ENCODE assay signal across 8 cellular contexts in the genomic region with DNA sequence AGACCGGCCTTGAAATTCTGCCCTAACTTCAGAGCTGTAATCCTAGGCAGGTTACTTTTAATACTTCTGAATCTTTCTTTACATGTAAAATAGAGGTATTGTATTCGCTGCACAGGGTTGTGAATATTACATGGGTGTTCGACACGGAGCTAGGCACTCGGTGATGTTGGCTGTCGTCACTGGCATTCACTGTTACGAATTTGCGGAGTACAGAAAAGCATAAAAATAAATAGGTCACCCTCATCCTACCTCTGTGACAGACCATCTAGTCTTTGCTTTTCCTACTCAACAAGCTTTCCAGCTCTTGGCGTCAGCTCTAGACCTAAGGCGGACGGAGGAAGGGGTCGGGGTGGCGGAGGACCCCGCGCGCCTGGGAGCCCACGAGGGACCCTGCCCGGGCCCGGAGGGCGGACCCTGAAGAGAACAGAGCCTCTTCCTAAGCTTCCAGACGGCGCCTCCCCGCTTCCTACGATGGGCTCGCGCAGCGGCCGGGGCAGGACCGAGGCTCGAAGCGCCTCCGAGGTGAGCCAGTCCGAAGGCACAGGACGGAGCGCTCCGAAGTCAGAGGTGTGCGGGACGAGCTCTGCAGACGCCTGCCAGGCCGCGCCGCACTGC. TPM values are rescaled to one million over a fixed set of nuclear protein-coding genes. Genes with fewer than 3 reads are reported as not detected.
DNase-seq lines count a peak whose midpoint lies in the region; ATAC-seq, FAIRE-seq and TF ChIP-seq lines count a peak whose summit lies in the region.

No MANE protein-coding gene starts in this region.

- peaks cover 21% of the 10 kb centered on the region for H3K36me3 Mint-ChIP-seq in activated B cell treated with CpG ODN at 0.5 μM for 24 hours (ENCODE audit: low read depth)

- H3K27ac ChIP-seq in A549 (peak overlapping the region; percentile 95 to 98), gastrocnemius medialis (peak overlapping the region; percentile 82 to 98 (median 94))

- in situ Hi-C loops in HAP-1 (cut with MboI; ENCODE audit: low sequenced_read_pairs): no loop called here
- in situ Hi-C loops in gastrocnemius medialis (cut with MboI; ENCODE audit: low sequenced_read_pairs in 4 of 4): loop anchor here in 3 of 4 donors (10.0 to 25.0 kb wide), 3 partner anchors 170 to 270 kb away; no protein-coding TSS in a partner anchor

- POLR2A ChIA-PET in A549 (lab: Yijun Ruan, JAX) (interaction anchor here (0.9 to 1.3 kb wide), 5 partner anchors 12 to 260 kb away, joined by 3 to 4 read pairs (median 4); a partner anchor contains a TSS), activated B cell treated with CpG ODN at 0.5 μM for 24 hours (lab: Charles Lee) (interaction anchor here (0.7 to 4.2 kb wide), 10 partner anchors 18 to 170 kb away, joined by 3 to 68 read pairs (median 4); a partner anchor contains a TSS)

- H3K4me1 ChIP-seq in A549 (peaks cover 50% of the 10 kb centered on the region), HAP-1 (peaks cover 10% of the 10 kb centered on the region), gastrocnemius medialis (peaks cover 26 to 31% of the 10 kb centered on the region in 2 donors)

- TF ChIP-seq EP300 in A549 (IDR thresholded peaks at IDR 0.05): no peak

- H3K27me3 Mint-ChIP-seq in activated B cell treated with CpG ODN at 0.5 μM for 24 hours: no peaks in the 10 kb centered on the region

- H3K27ac Mint-ChIP-seq in activated B cell treated with CpG ODN at 0.5 μM for 24 hours: no peak overlapping the region

- CTCF ChIA-PET in A549 (lab: Yijun Ruan, JAX): interaction anchor here (0.8 to 2.3 kb wide), 4 partner anchors 8 to 49 kb away, joined by 3 to 6 read pairs (median 4); no protein-coding TSS in a partner anchor
- CTCF ChIA-PET in activated B cell treated with CpG ODN at 0.5 μM for 24 hours (lab: Charles Lee): interaction anchor here (0.8 to 2.1 kb wide), 4 partner anchors 18 to 290 kb away, joined by 3 to 9 read pairs (median 6); a partner anchor contains a TSS

- FAIRE-seq in A549 (lab: Jason Lieb, UNC): no peak

- no peak for TF ChIP-seq CTCF in A549 (IDR thresholded peaks at IDR 0.05)
- TF ChIP-seq CTCF in activated B cell treated with CpG ODN at 0.5 μM for 24 hours (IDR thresholded peaks at IDR 0.05): no peak
- no peak for TF ChIP-seq CTCF in gastrocnemius medialis (IDR thresholded peaks at IDR 0.05 in 4 of 5, conservative IDR thresholded peaks at IDR 0.05 in 1 of 5)

- H3K9me3 ChIP-seq in A549: no peaks in the 10 kb centered on the region
- H3K9me3 ChIP-seq in HAP-1: no peaks in the 10 kb centered on the region; the same call in 1 of the 2 replicates
- no peaks in the 10 kb centered on the region for H3K9me3 ChIP-seq in gastrocnemius medialis

- WGBS in A549 (ENCODE audit: missing lambda C conversion rate): 43% methylated on average over 20 of the region's 42 CpGs

- H3K27me3 ChIP-seq in HAP-1 (ENCODE audit: low read depth): no peaks in the 10 kb centered on the region
- H3K27me3 ChIP-seq in gastrocnemius medialis: no peaks in the 10 kb centered on the region

- H3K4me3 ChIP-seq in A549: peak overlapping the region; percentile 81
- H3K4me3 ChIP-seq in HAP-1: peak overlapping the region; percentile 91
- peak overlapping the region; percentile 70 to 98 (median 86) for H3K4me3 ChIP-seq in gastrocnemius medialis

- H3K4me2 ChIP-seq in A549: peak overlapping the region; percentile 92

- no peak for TF ChIP-seq RAD21 in A549 (conservative IDR thresholded peaks at IDR 0.05 in 1 of 2, IDR thresholded peaks at IDR 0.05 in 1 of 2)

- peak; percentile 33 to 39 for ATAC-seq in A549
- no peak for ATAC-seq in activated B cell treated with CpG ODN at 0.5 μM for 24 hours (ENCODE audit: low read depth)
- ATAC-seq in Right ventricle myocardium superior (ENCODE audit: poor library complexity): peak; percentile 38
- ATAC-seq in gastrocnemius medialis: peak; percentile 27 to 37
- ATAC-seq in HG03139 (IDR thresholded peaks at IDR 0.05; ENCODE audit: unreplicated experiment): no peak

- H3K9me3 Mint-ChIP-seq in activated B cell treated with CpG ODN at 0.5 μM for 24 hours: no peaks in the 10 kb centered on the region

- intact Hi-C loops in activated B cell treated with CpG ODN at 0.5 μM for 24 hours (cut with micrococcal nuclease): loop anchor here (5.0 to 10.0 kb wide), 3 partner anchors 85 to 693 kb away; a partner anchor contains a TSS
- intact Hi-C loops in Right ventricle myocardium superior (cut with DNase I): loop anchor here (5.0 kb wide), 1 partner anchor 175 kb away; no protein-coding TSS in a partner anchor
- intact Hi-C loops in gastrocnemius medialis (cut with DNase I; ENCODE audit: low total_unique reads): no loop called here

- peak overlapping the region; percentile 74 for H3K4me3 Mint-ChIP-seq in activated B cell treated with CpG ODN at 0.5 μM for 24 hours

- DNase-seq in A549 (ENCODE audit: low read depth in 1 of 2, low spot score in 1 of 2) (no peak), HAP-1 (ENCODE audit: low spot score in 2 of 2) (no peak), activated B cell treated with CpG ODN at 0.5 μM for 24 hours (no peak), Right ventricle myocardium superior (no peak), gastrocnemius medialis (peak in 1 of 2 donors; percentile 28), kidney tubule cell (ENCODE audit: low spot score) (no peak), middle frontal gyrus (ENCODE audit: extremely low spot score, low spot score) (no peak)

- TF ChIP-seq POLR2A in A549 (IDR thresholded peaks at IDR 0.05; ENCODE audit: low read length) (no peak), gastrocnemius medialis (IDR thresholded peaks at IDR 0.05) (no peak)

- H3K36me3 ChIP-seq in HAP-1 (replicated peaks): peaks cover 30% of the 10 kb centered on the region
- peaks cover 0 to 20% of the 10 kb centered on the region in 2 donors for H3K36me3 ChIP-seq in gastrocnemius medialis

- H3K4me1 Mint-ChIP-seq in activated B cell treated with CpG ODN at 0.5 μM for 24 hours: peaks cover 41% of the 10 kb centered on the region

TF ChIP-seq in A549, 52 proteins besides CTCF, POLR2A, EP300 and RAD21:
- TF ChIP-seq HOXB13 (CRISPR knock-in tag; IDR thresholded peaks at IDR 0.05; ENCODE audit: low read depth) (no peak), RARB (CRISPR knock-in tag; IDR thresholded peaks at IDR 0.05) (0 out of 2 replicates have a peak, but pooled peaks have one; percentile 36), TFCP2L1 (CRISPR knock-in tag; IDR thresholded peaks at IDR 0.05) (0 out of 2 replicates have a peak, but pooled peaks have one; percentile 59)

RNA-seq across cellular contexts. Expression of a gene that starts 0.9 kb away (rescaled TPM):
- polyA plus RNA-seq in A549 (2011; rRNA removed): 53.2 and 54.4 TPM in 2 replicates
- 57.9 and 61.6 TPM in 2 replicates for polyA plus RNA-seq in A549 (2012; cell fraction: cytosol; rRNA removed)
- polyA plus RNA-seq in A549 (2012; cell fraction: nucleus; rRNA removed): 434 and 484 TPM in 2 replicates
- polyA plus RNA-seq in A549 (2017; fragmentation: RNase III; extraction: RNeasy Plus Mini Kit Qiagen cat#74134 plus additional on column Dnase treatment): 73.2 to 80.6 TPM (median 79.6 TPM) in 3 replicates
- 51.0 and 58.2 TPM in 2 replicates for polyA minus RNA-seq in A549 (2011; rRNA and poly(A)+ RNA removed)
- 84.7 and 102 TPM in 2 replicates for total RNA-seq in activated B cell treated with CpG ODN at 0.5 μM for 24 hours
- 108 TPM for total RNA-seq in Right ventricle myocardium superior
- 100 to 1,000 TPM in 2 of 4 donors, 10 to 100 TPM in 2; 67.7 to 117 (median 100.0) TPM for total RNA-seq in gastrocnemius medialis

RNA-seq across cellular contexts. Expression of a gene that starts 17.0 kb away (rescaled TPM):
- polyA plus RNA-seq in A549 (2011; rRNA removed) (54.9 and 57.4 TPM in 2 replicates), A549 (2017; fragmentation: RNase III; extraction: RNeasy Plus Mini Kit Qiagen cat#74134 plus additional on column Dnase treatment) (50.4 to 56.7 TPM (median 53.6 TPM) in 3 replicates)
- polyA plus RNA-seq in A549 (2012; cell fraction: cytosol; rRNA removed): 56.7 and 61.7 TPM in 2 replicates
- 130 and 154 TPM in 2 replicates for polyA plus RNA-seq in A549 (2012; cell fraction: nucleus; rRNA removed)
- polyA minus RNA-seq in A549 (2011; rRNA and poly(A)+ RNA removed): 43.6 and 69.7 TPM in 2 replicates
- total RNA-seq in activated B cell treated with CpG ODN at 0.5 μM for 24 hours (216 and 243 TPM in 2 replicates), Right ventricle myocardium superior (64.9 TPM), gastrocnemius medialis (10 to 100 TPM; 26.0 to 77.0 (median 55.0) TPM)

RNA-seq across cellular contexts. Expression of a gene that starts 53.2 kb away (rescaled TPM):
- polyA plus RNA-seq in A549 (2011; rRNA removed): 2,291 and 2,911 TPM in 2 replicates
- 5,546 and 6,996 TPM in 2 replicates for polyA plus RNA-seq in A549 (2012; cell fraction: cytosol; rRNA removed)
- 3,523 and 4,870 TPM in 2 replicates for polyA plus RNA-seq in A549 (2012; cell fraction: nucleus; rRNA removed)
- polyA plus RNA-seq in A549 (2017; fragmentation: RNase III; extraction: RNeasy Plus Mini Kit Qiagen cat#74134 plus additional on column Dnase treatment): 2,979 to 3,246 TPM (median 3,044 TPM) in 3 replicates
- polyA minus RNA-seq in A549 (2011; rRNA and poly(A)+ RNA removed): 1,187 and 1,226 TPM in 2 replicates
- 3,566 and 4,063 TPM in 2 replicates for total RNA-seq in activated B cell treated with CpG ODN at 0.5 μM for 24 hours
- 1,044 TPM for total RNA-seq in Right ventricle myocardium superior
- 1,000 to 10,000 TPM; 4,295 to 5,889 (median 4,806) TPM for total RNA-seq in gastrocnemius medialis

Comparison
In these comparisons a context has a peak if more than half of its experiments do, and no peak if none do; other contexts are left out.
1. ATAC-seq: peak in A549 (2 of 2), Right ventricle myocardium superior (single experiment) and gastrocnemius medialis (2 of 2); none in activated B cell treated with CpG ODN at 0.5 μM for 24 hours (single experiment) and HG03139 (single experiment).
2. Peak in every context shown above with its lines, with median percentiles within 50 percentile points of each other: H3K4me3 ChIP-seq.